Comparison of ENCODE assay signal across 16 cellular contexts in genomic region chr1:119225831-119226230, GRCh38.
DNase-seq lines count a peak whose midpoint lies in the region; ATAC-seq, FAIRE-seq and TF ChIP-seq lines count a peak whose summit lies in the region.
"Had no signal": no experiment of that assay in that cellular context is flagged by ENCODE, and none has a peak within 500 bp of the region (broad histone marks: within the 10 kb centered on the region; RNA-seq: fewer than 3 reads in every experiment).

No MANE protein-coding gene starts in this region.

- no peak for TF ChIP-seq POLR2A in erythroblast (IDR thresholded peaks at IDR 0.05; ENCODE audit: low read length)

- peak; percentile 86 for ATAC-seq in WTC11
- ATAC-seq: effector memory CD8-positive, alpha-beta T cell; natural killer cell treated with Interleukin-12 subunit alpha and Interleukin-12 subunit beta and Interleukin-15 and Interleukin-18, amount 100 ng/mL, for 72 hours had no signal

- H3K4me1 Mint-ChIP-seq in WTC11, result peaks cover 13% of the 10 kb centered on the region

- no peaks in the 10 kb centered on the region for H3K9me1 ChIP-seq in keratinocyte (ENCODE audit: control insufficient read depth, extremely low read depth, insufficient read depth, low read length)

- H3K9me3 ChIP-seq in keratinocyte (ENCODE audit: control insufficient read depth, low read depth, low read length), result no peaks in the 10 kb centered on the region
- H3K9me3 ChIP-seq: suprapubic skin had no signal

- H3K27me3 Mint-ChIP-seq in WTC11 (ENCODE audit: low read depth), result no peaks in the 10 kb centered on the region
- H3K27me3 Mint-ChIP-seq: activated CD4-positive, alpha-beta T cell treated with anti-CD3 and anti-CD28 coated beads, Interleukin-2, amount 10 ng/mL, durations not matched to agents 24 days and 14 days; effector memory CD8-positive, alpha-beta T cell had no signal

- POLR2A ChIA-PET in WTC11 (lab: Charles Lee), result no interaction called here

- TF ChIP-seq CTCF in GM20000 (IDR thresholded peaks at IDR 0.05; ENCODE audit: extremely low read depth, missing control alignments) (peak; percentile 4), WTC11 (IDR thresholded peaks at IDR 0.05) (peak; percentile 50; the same call in 1 of the 2 replicates), keratinocyte (optimal IDR thresholded peaks at IDR 0.05 in 1 of 3, IDR thresholded peaks at IDR 0.05 in 1 of 3, conservative IDR thresholded peaks at IDR 0.05 in 1 of 3; ENCODE audit: extremely low read depth in 1 of 3, insufficient read depth in 2 of 3, low read length in 3 of 3) (peak; percentile 32 to 57 (median 39)), dorsolateral prefrontal cortex (IDR thresholded peaks at IDR 0.05 in 54 of 56, conservative IDR thresholded peaks at IDR 0.05 in 2 of 56; ENCODE audit: low read depth in 1 of 56, partially characterized antibody in 56 of 56) (peak in 1 of 56 donors; percentile 9)

- CTCF ChIA-PET in WTC11 (lab: Charles Lee), result interaction anchor here (1.4 to 8.7 kb wide), 3 partner anchors 28 to 50 kb away, joined by 3 to 53 read pairs (median 4); no protein-coding TSS in a partner anchor

- H3K36me3 Mint-ChIP-seq in WTC11, result no peaks in the 10 kb centered on the region
- H3K36me3 Mint-ChIP-seq: natural killer cell treated with Interleukin-12 subunit alpha and Interleukin-12 subunit beta and Interleukin-15 and Interleukin-18, amount 100 ng/mL, for 72 hours had no signal

- H3K4me3 ChIP-seq in keratinocyte (ENCODE audit: control insufficient read depth in 2 of 3, extremely low read depth in 1 of 3, insufficient read depth in 2 of 3, low read depth in 1 of 3, low read length in 3 of 3) (no peak overlapping the region), dorsolateral prefrontal cortex (no peak overlapping the region)
- H3K4me3 ChIP-seq: suprapubic skin had no signal

- no peak overlapping the region for H3K9ac ChIP-seq in keratinocyte (ENCODE audit: control insufficient read depth, extremely low read depth, insufficient read depth, low read length)

- dilution Hi-C loops in keratinocyte (cut with MboI; ENCODE audit: extremely low pct_ligation_motif_present, low sequenced_read_pairs), result no loop called here

- intact Hi-C loops in dorsolateral prefrontal cortex (cut with DNase I), result no loop called here

- no peak overlapping the region for H2AFZ ChIP-seq in keratinocyte (ENCODE audit: control insufficient read depth, low read length)

- H3K27ac ChIP-seq in keratinocyte (ENCODE audit: control insufficient read depth, insufficient read depth, low read length), result no peak overlapping the region
- no peak overlapping the region for H3K27ac ChIP-seq in dorsolateral prefrontal cortex
- H3K27ac ChIP-seq: suprapubic skin had no signal

- H3K4me1 ChIP-seq in keratinocyte (ENCODE audit: control insufficient read depth, extremely low read depth, insufficient read depth, low read length), result no peaks in the 10 kb centered on the region
- H3K4me1 ChIP-seq: suprapubic skin had no signal

- no peaks in the 10 kb centered on the region for H4K20me1 ChIP-seq in keratinocyte (ENCODE audit: control insufficient read depth, extremely low read depth, insufficient read depth, low read length)

- H3K79me2 ChIP-seq in keratinocyte (ENCODE audit: control insufficient read depth, insufficient read depth, low read length), result no peaks in the 10 kb centered on the region

- no peak overlapping the region for H3K4me2 ChIP-seq in keratinocyte (ENCODE audit: control insufficient read depth, extremely low read depth, insufficient read depth, low read depth, low read length)

- H3K36me3 ChIP-seq in keratinocyte (ENCODE audit: control insufficient read depth in 2 of 2, extremely low read depth in 1 of 2, insufficient read depth in 2 of 2, low read length in 2 of 2), result no peaks in the 10 kb centered on the region
- H3K36me3 ChIP-seq: suprapubic skin had no signal

- peak; percentile 17 for DNase-seq in ELF-1 (ENCODE audit: low read depth, low spot score)
- DNase-seq in GM20000 (ENCODE audit: low spot score), result no peak
- peak; percentile 39 for DNase-seq in WTC11 (ENCODE audit: low spot score)
- no peak for DNase-seq in keratinocyte (ENCODE audit: low read depth, low spot score)
- DNase-seq in stimulated activated naive CD4-positive, alpha-beta T cell (lab: John Stamatoyannopoulos, UW), result no peak
- no peak for DNase-seq in erythroblast (lab: John Stamatoyannopoulos, UW)
- no peak for DNase-seq in NCI-H1436 treated with DMSO at 0.1 percent for 48 hours (lab: John Stamatoyannopoulos, UW)
- no peak for DNase-seq in dorsolateral prefrontal cortex
- DNase-seq: activated CD4-positive, alpha-beta T cell treated with anti-CD3 and anti-CD28 coated beads, Interleukin-2, amount 10 ng/mL, durations not matched to agents 24 days and 14 days; activated naive CD4-positive, alpha-beta T cell; activated T-cell treated with anti-CD3 and anti-CD28 coated beads for 4 hours; effector memory CD8-positive, alpha-beta T cell; EL; RPMI8226 had no signal

- H3K27ac Mint-ChIP-seq in WTC11, result no peak overlapping the region
- H3K27ac Mint-ChIP-seq: activated CD4-positive, alpha-beta T cell treated with anti-CD3 and anti-CD28 coated beads, Interleukin-2, amount 10 ng/mL, durations not matched to agents 24 days and 14 days; effector memory CD8-positive, alpha-beta T cell; natural killer cell treated with Interleukin-12 subunit alpha and Interleukin-12 subunit beta and Interleukin-15 and Interleukin-18, amount 100 ng/mL, for 72 hours had no signal

- no peak for FAIRE-seq in keratinocyte (lab: Jason Lieb, UNC)

- no peaks in the 10 kb centered on the region for H3K27me3 ChIP-seq in keratinocyte (ENCODE audit: control insufficient read depth, extremely low read depth, insufficient read depth, low read length)
- no peaks in the 10 kb centered on the region for H3K27me3 ChIP-seq in dorsolateral prefrontal cortex
- H3K27me3 ChIP-seq: suprapubic skin had no signal

- H3K9me3 Mint-ChIP-seq in WTC11, result no peaks in the 10 kb centered on the region
- H3K9me3 Mint-ChIP-seq: activated CD4-positive, alpha-beta T cell treated with anti-CD3 and anti-CD28 coated beads, Interleukin-2, amount 10 ng/mL, durations not matched to agents 24 days and 14 days; effector memory CD8-positive, alpha-beta T cell; natural killer cell treated with Interleukin-12 subunit alpha and Interleukin-12 subunit beta and Interleukin-15 and Interleukin-18, amount 100 ng/mL, for 72 hours had no signal

- no peak overlapping the region for H3K4me3 Mint-ChIP-seq in WTC11
- H3K4me3 Mint-ChIP-seq: activated CD4-positive, alpha-beta T cell treated with anti-CD3 and anti-CD28 coated beads, Interleukin-2, amount 10 ng/mL, durations not matched to agents 24 days and 14 days; effector memory CD8-positive, alpha-beta T cell; natural killer cell treated with Interleukin-12 subunit alpha and Interleukin-12 subunit beta and Interleukin-15 and Interleukin-18, amount 100 ng/mL, for 72 hours had no signal

TF ChIP-seq in WTC11, 78 proteins besides CTCF, POLR2A, EP300 and RAD21 (continues in another document):
- no peak for TF ChIP-seq FOXP4 (CRISPR knock-in tag; IDR thresholded peaks at IDR 0.05)
- TF ChIP-seq, protein P1, sequence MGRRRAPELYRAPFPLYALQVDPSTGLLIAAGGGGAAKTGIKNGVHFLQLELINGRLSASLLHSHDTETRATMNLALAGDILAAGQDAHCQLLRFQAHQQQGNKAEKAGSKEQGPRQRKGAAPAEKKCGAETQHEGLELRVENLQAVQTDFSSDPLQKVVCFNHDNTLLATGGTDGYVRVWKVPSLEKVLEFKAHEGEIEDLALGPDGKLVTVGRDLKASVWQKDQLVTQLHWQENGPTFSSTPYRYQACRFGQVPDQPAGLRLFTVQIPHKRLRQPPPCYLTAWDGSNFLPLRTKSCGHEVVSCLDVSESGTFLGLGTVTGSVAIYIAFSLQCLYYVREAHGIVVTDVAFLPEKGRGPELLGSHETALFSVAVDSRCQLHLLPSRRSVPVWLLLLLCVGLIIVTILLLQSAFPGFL (CRISPR knock-in tag; IDR thresholded peaks at IDR 0.05; ENCODE audit: borderline replicate concordance), result no peak
- TF ChIP-seq MYBL2 (CRISPR knock-in tag; IDR thresholded peaks at IDR 0.05), result no peak
- TF ChIP-seq, protein P2, sequence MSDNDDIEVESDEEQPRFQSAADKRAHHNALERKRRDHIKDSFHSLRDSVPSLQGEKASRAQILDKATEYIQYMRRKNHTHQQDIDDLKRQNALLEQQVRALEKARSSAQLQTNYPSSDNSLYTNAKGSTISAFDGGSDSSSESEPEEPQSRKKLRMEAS (CRISPR knock-in tag; IDR thresholded peaks at IDR 0.05), result no peak
- TF ChIP-seq SMAD4 (CRISPR knock-in tag; IDR thresholded peaks at IDR 0.05), result no peak
- TF ChIP-seq, protein P3, sequence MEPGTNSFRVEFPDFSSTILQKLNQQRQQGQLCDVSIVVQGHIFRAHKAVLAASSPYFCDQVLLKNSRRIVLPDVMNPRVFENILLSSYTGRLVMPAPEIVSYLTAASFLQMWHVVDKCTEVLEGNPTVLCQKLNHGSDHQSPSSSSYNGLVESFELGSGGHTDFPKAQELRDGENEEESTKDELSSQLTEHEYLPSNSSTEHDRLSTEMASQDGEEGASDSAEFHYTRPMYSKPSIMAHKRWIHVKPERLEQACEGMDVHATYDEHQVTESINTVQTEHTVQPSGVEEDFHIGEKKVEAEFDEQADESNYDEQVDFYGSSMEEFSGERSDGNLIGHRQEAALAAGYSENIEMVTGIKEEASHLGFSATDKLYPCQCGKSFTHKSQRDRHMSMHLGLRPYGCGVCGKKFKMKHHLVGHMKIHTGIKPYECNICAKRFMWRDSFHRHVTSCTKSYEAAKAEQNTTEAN (CRISPR knock-in tag; IDR thresholded peaks at IDR 0.05), result no peak
- no peak for TF ChIP-seq ETV6 (CRISPR knock-in tag; IDR thresholded peaks at IDR 0.05)
- TF ChIP-seq OVOL2 (CRISPR knock-in tag; IDR thresholded peaks at IDR 0.05; ENCODE audit: borderline replicate concordance), result no peak
- TF ChIP-seq ZNF423 (CRISPR knock-in tag; IDR thresholded peaks at IDR 0.05), result no peak

Comparison
In these comparisons a context has a peak if more than half of its experiments do, and no peak if none do; other contexts are left out.
1. DNase-seq: peak in ELF-1 (single experiment) and WTC11 (single experiment); none in GM20000 (single experiment), keratinocyte (single experiment), stimulated activated naive CD4-positive, alpha-beta T cell (0 of 6), erythroblast (0 of 2), NCI-H1436 treated with DMSO at 0.1 percent for 48 hours (single experiment) and dorsolateral prefrontal cortex (0 of 10).